ENCODE assay signal across 8 cellular contexts in genomic region chrX:71095971-71096701, GRCh38. TPM values are rescaled to one million over a fixed set of nuclear protein-coding genes. Genes with fewer than 3 reads are reported as not detected.
DNase-seq lines count a peak whose midpoint lies in the region; ATAC-seq and TF ChIP-seq lines count a peak whose summit lies in the region.

No MANE protein-coding gene starts in this region.

- H3K4me3 ChIP-seq in AG10803 (ENCODE audit: low read length), result peak overlapping the region; percentile 73
- H3K4me3 ChIP-seq in ovary, result peak overlapping the region; percentile 56

- H3K27ac ChIP-seq in KOPT-K1 (ENCODE audit: low read depth, low read length, poor library complexity, severe bottlenecking), result peak overlapping the region; percentile 65
- no peak overlapping the region for H3K27ac ChIP-seq in foreskin keratinocyte
- H3K27ac ChIP-seq in ovary, result peak overlapping the region; percentile 46 to 84

- H3K27me3 Mint-ChIP-seq in activated CD4-positive, alpha-beta memory T cell treated with anti-CD3 and anti-CD28 coated beads, Interleukin-2, amount 10 ng/mL, durations not matched to agents 7 days and 5 days, result peaks cover 2% of the 10 kb centered on the region

- TF ChIP-seq CTCF in AG10803 (conservative IDR thresholded peaks at IDR 0.05; ENCODE audit: low read length), result no peak
- no peak for TF ChIP-seq CTCF in foreskin keratinocyte (conservative IDR thresholded peaks at IDR 0.05)
- TF ChIP-seq CTCF in ovary (IDR thresholded peaks at IDR 0.05), result no peak

- H3K9me3 ChIP-seq in KOPT-K1 (ENCODE audit: insufficient read depth, low read length, poor library complexity, severe bottlenecking), result no peaks in the 10 kb centered on the region
- H3K9me3 ChIP-seq in ovary, result no peaks in the 10 kb centered on the region

- no peaks in the 10 kb centered on the region for H3K4me1 ChIP-seq in foreskin keratinocyte
- peaks cover 4% of the 10 kb centered on the region for H3K4me1 ChIP-seq in ovary (ENCODE audit: insufficient read depth)

- no peaks in the 10 kb centered on the region for H3K9me3 Mint-ChIP-seq in activated CD4-positive, alpha-beta memory T cell treated with anti-CD3 and anti-CD28 coated beads, Interleukin-2, amount 10 ng/mL, durations not matched to agents 7 days and 5 days

- H3K27me3 ChIP-seq in foreskin keratinocyte (no peaks in the 10 kb centered on the region), ovary (no peaks in the 10 kb centered on the region)

- CTCF ChIA-PET in activated CD4-positive, alpha-beta memory T cell treated with anti-CD3 and anti-CD28 coated beads, Interleukin-2, amount 10 ng/mL, durations not matched to agents 7 days and 5 days (lab: Charles Lee), result interaction anchor here (0.7 to 2.6 kb wide), 3 partner anchors 10 to 35 kb away, joined by 5 to 9 read pairs (median 8); partner anchors contain the start of gene MED12

- TF ChIP-seq POLR2A in GM18505 (IDR thresholded peaks at IDR 0.05; ENCODE audit: borderline replicate concordance, extremely low read depth, insufficient read depth, insufficient read length) (no peak), ovary (IDR thresholded peaks at IDR 0.05) (peak; percentile 24)

- ATAC-seq in GM18505 (IDR thresholded peaks at IDR 0.05; ENCODE audit: unreplicated experiment) (peak; percentile 18), foreskin keratinocyte (peak; percentile 50), GM18870 (IDR thresholded peaks at IDR 0.05; ENCODE audit: unreplicated experiment) (no peak)

- intact Hi-C loops in ovary (cut with DNase I), result no loop called here

- POLR2A ChIA-PET in activated CD4-positive, alpha-beta memory T cell treated with anti-CD3 and anti-CD28 coated beads, Interleukin-2, amount 10 ng/mL, durations not matched to agents 7 days and 5 days (lab: Charles Lee), result interaction anchor here (0.9 to 2.7 kb wide), 6 partner anchors 9 to 86 kb away, joined by 4 to 30 read pairs (median 6); partner anchors contain the start of genes IL2RG and MED12

- peak overlapping the region; percentile 66 for H3K27ac Mint-ChIP-seq in activated CD4-positive, alpha-beta memory T cell treated with anti-CD3 and anti-CD28 coated beads, Interleukin-2, amount 10 ng/mL, durations not matched to agents 7 days and 5 days

- no peak for TF ChIP-seq EP300 in ovary (IDR thresholded peaks at IDR 0.05)

- peak overlapping the region; percentile 96 for H3K4me3 Mint-ChIP-seq in activated CD4-positive, alpha-beta memory T cell treated with anti-CD3 and anti-CD28 coated beads, Interleukin-2, amount 10 ng/mL, durations not matched to agents 7 days and 5 days

- no peak for DNase-seq in AG10803 (ENCODE audit: low read depth)
- no peak for DNase-seq in activated CD4-positive, alpha-beta memory T cell treated with anti-CD3 and anti-CD28 coated beads, Interleukin-2, amount 10 ng/mL, durations not matched to agents 7 days and 5 days
- no peak for DNase-seq in foreskin keratinocyte
- DNase-seq in ovary, result peak in 2 of 5 donors; percentile 44 to 48
- no peak for DNase-seq in HPDE6-E6E7 (ENCODE audit: extremely low spot score)

- no peaks in the 10 kb centered on the region for H3K36me3 Mint-ChIP-seq in activated CD4-positive, alpha-beta memory T cell treated with anti-CD3 and anti-CD28 coated beads, Interleukin-2, amount 10 ng/mL, durations not matched to agents 7 days and 5 days (ENCODE audit: low read depth)

- 17 to 20% (median 17%) methylated on average over 37 to 41 of the region's 41 CpGs for WGBS in ovary, 3 donors

- peaks cover 34% of the 10 kb centered on the region for H3K4me1 Mint-ChIP-seq in activated CD4-positive, alpha-beta memory T cell treated with anti-CD3 and anti-CD28 coated beads, Interleukin-2, amount 10 ng/mL, durations not matched to agents 7 days and 5 days

- no peaks in the 10 kb centered on the region for H3K36me3 ChIP-seq in KOPT-K1 (ENCODE audit: insufficient read depth, low read length)
- no peaks in the 10 kb centered on the region for H3K36me3 ChIP-seq in ovary

RNA-seq across cellular contexts. Expression of gene FOXO4, which starts 0.5 kb away (rescaled TPM):
- 10 to 100 TPM; 18.4 to 20.4 TPM for total RNA-seq in activated CD4-positive, alpha-beta memory T cell treated with anti-CD3 and anti-CD28 coated beads, Interleukin-2, amount 10 ng/mL, durations not matched to agents 7 days and 5 days
- total RNA-seq in foreskin keratinocyte (2.3 and 2.7 TPM in 2 replicates), ovary (10 to 100 TPM; 16.7 to 70.2 (median 48.2) TPM)
- polyA plus RNA-seq in foreskin keratinocyte (1.6 and 1.9 TPM in 2 replicates), ovary (10 to 100 TPM; 33.1 to 35.2 TPM)

RNA-seq across cellular contexts. Expression of gene CXorf65, which starts 10.4 kb away (rescaled TPM):
- 10 to 100 TPM; 26.4 to 29.9 TPM for total RNA-seq in activated CD4-positive, alpha-beta memory T cell treated with anti-CD3 and anti-CD28 coated beads, Interleukin-2, amount 10 ng/mL, durations not matched to agents 7 days and 5 days
- total RNA-seq in foreskin keratinocyte, result not detected in 2 replicates
- not detected in 2 replicates for polyA plus RNA-seq in foreskin keratinocyte
- total RNA-seq in ovary, result not detected
- polyA plus RNA-seq in ovary, result not detected

RNA-seq across cellular contexts. Expression of gene IL2RG, which starts 15.2 kb away (rescaled TPM):
- 100 to 1,000 TPM; 633 to 637 TPM for total RNA-seq in activated CD4-positive, alpha-beta memory T cell treated with anti-CD3 and anti-CD28 coated beads, Interleukin-2, amount 10 ng/mL, durations not matched to agents 7 days and 5 days
- total RNA-seq in foreskin keratinocyte (0.11 and 0.27 TPM in 2 replicates), ovary (1 to 10 TPM in 5 of 7 donors, under 1 TPM in 2; 0.45 to 5.1 (median 1.5) TPM)
- polyA plus RNA-seq in foreskin keratinocyte (0.16 and 0.17 TPM in 2 replicates), ovary (10 to 100 TPM in 1 of 2 donors, 1 to 10 TPM in 1; 1.2 to 24.0 TPM)

RNA-seq across cellular contexts. Expression of gene MED12, which starts 22.3 kb away (rescaled TPM):
- total RNA-seq in activated CD4-positive, alpha-beta memory T cell treated with anti-CD3 and anti-CD28 coated beads, Interleukin-2, amount 10 ng/mL, durations not matched to agents 7 days and 5 days, result 10 to 100 TPM; 56.5 to 61.3 TPM
- total RNA-seq in foreskin keratinocyte (12.8 and 14.9 TPM in 2 replicates), ovary (10 to 100 TPM; 36.5 to 68.4 (median 60.4) TPM)
- polyA plus RNA-seq in foreskin keratinocyte (4.6 and 5.1 TPM in 2 replicates), ovary (10 to 100 TPM; 27.8 to 40.0 TPM)

RNA-seq across cellular contexts. Expression of gene SNX12, which starts 28.0 kb away (rescaled TPM):
- 10 to 100 TPM; 43.2 to 43.5 TPM for total RNA-seq in activated CD4-positive, alpha-beta memory T cell treated with anti-CD3 and anti-CD28 coated beads, Interleukin-2, amount 10 ng/mL, durations not matched to agents 7 days and 5 days
- total RNA-seq in foreskin keratinocyte, result 58.6 and 60.4 TPM in 2 replicates
- polyA plus RNA-seq in foreskin keratinocyte, result 41.7 and 44.8 TPM in 2 replicates
- total RNA-seq in ovary, result 10 to 100 TPM; 28.5 to 66.2 (median 59.2) TPM
- polyA plus RNA-seq in ovary, result 10 to 100 TPM; 34.5 to 74.8 TPM

Comparison
In these comparisons a context has a peak if more than half of its experiments do, and no peak if none do; other contexts are left out.
1. RNA of gene CXorf65, which starts 10.4 kb away (total RNA-seq): 26.4 to 29.9 TPM in activated CD4-positive, alpha-beta memory T cell treated with anti-CD3 and anti-CD28 coated beads, Interleukin-2, amount 10 ng/mL, durations not matched to agents 7 days and 5 days; not detected in foreskin keratinocyte and not detected in ovary; every median in the first group is over 10 times any median in the second.
2. RNA of gene IL2RG, which starts 15.2 kb away (total RNA-seq): 633 to 637 TPM in activated CD4-positive, alpha-beta memory T cell treated with anti-CD3 and anti-CD28 coated beads, Interleukin-2, amount 10 ng/mL, durations not matched to agents 7 days and 5 days; 0.45 to 5.1 TPM in ovary and 0.11 to 0.27 TPM in foreskin keratinocyte; every median in the first group is over 100 times any median in the second.